In the genomic region with DNA sequence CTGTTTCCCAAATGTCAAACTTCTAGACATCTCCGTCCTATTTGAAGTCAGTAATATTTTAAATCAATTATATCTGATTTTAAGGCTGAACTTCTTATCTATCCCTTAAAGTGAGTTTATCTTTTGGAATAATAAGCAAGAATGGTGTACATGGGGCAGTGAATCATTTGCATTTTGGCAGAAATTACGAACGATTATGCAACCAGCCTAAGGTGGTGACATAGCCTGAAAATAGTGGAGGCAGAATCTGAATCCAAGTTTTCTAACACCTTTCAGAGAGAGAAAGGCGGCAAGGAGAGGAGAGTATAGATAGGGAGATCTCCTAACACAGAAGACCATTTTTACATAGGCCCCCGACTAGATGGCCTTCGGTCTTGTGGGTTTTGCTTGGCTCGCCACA, we compare ENCODE assay signal across 12 cellular contexts. TPM values are rescaled to one million over a fixed set of nuclear protein-coding genes. Genes with fewer than 3 reads are reported as not detected.
DNase-seq lines count a peak whose midpoint lies in the region; FAIRE-seq and TF ChIP-seq lines count a peak whose summit lies in the region.
"Had no signal": no experiment of that assay in that cellular context is flagged by ENCODE, and none has a peak within 500 bp of the region (broad histone marks: within the 10 kb centered on the region; RNA-seq: fewer than 3 reads in every experiment).

No MANE protein-coding gene starts in this region.

- H3K4me3 ChIP-seq in A673 (ENCODE audit: low read depth, low read length, poor library complexity, severe bottlenecking), result no peak overlapping the region
- H3K4me3 ChIP-seq in OCI-LY1 (ENCODE audit: low read depth, low read length, poor library complexity, severe bottlenecking), result no peak overlapping the region
- H3K4me3 ChIP-seq in epithelial cell of esophagus (ENCODE audit: low read length), result no peak overlapping the region
- H3K4me3 ChIP-seq in CD4-positive, alpha-beta memory T cell (ENCODE audit: low read length in 2 of 2), result no peak overlapping the region

- no peaks in the 10 kb centered on the region for H3K79me2 ChIP-seq in OCI-LY1 (ENCODE audit: insufficient read depth, low read length)

- H3K36me3 ChIP-seq in A673 (ENCODE audit: insufficient read depth, low read length, poor library complexity, severe bottlenecking), result peaks cover under 1% of the 10 kb centered on the region
- H3K36me3 ChIP-seq in OCI-LY1 (ENCODE audit: insufficient read depth, low read length), result peaks cover under 1% of the 10 kb centered on the region; the same call in 1 of the 2 replicates
- no peaks in the 10 kb centered on the region for H3K36me3 ChIP-seq in CD4-positive, alpha-beta memory T cell (ENCODE audit: insufficient read depth, low read length)

- no peaks in the 10 kb centered on the region for H3K9me2 ChIP-seq in OCI-LY1 (ENCODE audit: low read depth, low read length)
- H3K9me2 ChIP-seq: SK-N-SH had no signal

- H3K4me2 ChIP-seq in OCI-LY1 (ENCODE audit: low read length), result no peak overlapping the region
- H3K4me2 ChIP-seq: SK-N-SH had no signal

- 0 out of 2 replicates have a peak, but pooled peaks have one; percentile 29 for TF ChIP-seq CTCF in A673 (conservative IDR thresholded peaks at IDR 0.05; ENCODE audit: low read depth, low read length)
- no peak for TF ChIP-seq CTCF in OCI-LY1 (IDR thresholded peaks at IDR 0.05; ENCODE audit: low read length)
- TF ChIP-seq CTCF in epithelial cell of esophagus (IDR thresholded peaks at IDR 0.05; ENCODE audit: insufficient read depth, low read depth, low read length, missing control alignments), result no peak
- no peak for TF ChIP-seq CTCF in glutamatergic neuron (IDR thresholded peaks at IDR 0.05; ENCODE audit: partially characterized antibody, unreplicated experiment)

- H3K4me1 ChIP-seq in A673 (ENCODE audit: insufficient read depth, low read length, poor library complexity, severe bottlenecking) (no peaks in the 10 kb centered on the region), OCI-LY1 (ENCODE audit: insufficient read depth, low read length, severe bottlenecking) (peaks cover 53% of the 10 kb centered on the region)
- H3K4me1 ChIP-seq in CD4-positive, alpha-beta memory T cell (ENCODE audit: insufficient read depth, low read length), result peaks cover 10% of the 10 kb centered on the region

- peaks cover 31% of the 10 kb centered on the region for H3K4me1 Mint-ChIP-seq in glutamatergic neuron (ENCODE audit: low read depth, unreplicated experiment)
- H3K4me1 Mint-ChIP-seq in CD4-positive, alpha-beta memory T cell, result peaks cover 12 to 33% (median 21%) of the 10 kb centered on the region in 4 donors

- no peak overlapping the region for H3K9ac ChIP-seq in OCI-LY1 (ENCODE audit: low read length)
- H3K9ac ChIP-seq: SK-N-SH had no signal

- intact Hi-C loops in A673 (cut with micrococcal nuclease; ENCODE audit: unreplicated experiment), result no loop called here
- intact Hi-C loops in CD4-positive, alpha-beta memory T cell (cut with micrococcal nuclease), result no loop called here

- no peak for FAIRE-seq in frontal cortex (lab: Jason Lieb, UNC)
- FAIRE-seq: RCC 7860 had no signal

- H3K9me3 ChIP-seq in A673 (ENCODE audit: low read depth, low read length, poor library complexity, severe bottlenecking), result no peaks in the 10 kb centered on the region
- H3K9me3 ChIP-seq in OCI-LY1 (ENCODE audit: low read length), result peaks cover 7% of the 10 kb centered on the region
- no peaks in the 10 kb centered on the region for H3K9me3 ChIP-seq in CD4-positive, alpha-beta memory T cell (ENCODE audit: control insufficient read depth in 1 of 2, low read length in 2 of 2)
- H3K9me3 ChIP-seq: SK-N-SH had no signal

- H3K9me3 Mint-ChIP-seq in glutamatergic neuron (ENCODE audit: unreplicated experiment), result no peaks in the 10 kb centered on the region
- peaks cover 0 to 11% (median 4%) of the 10 kb centered on the region in 8 donors for H3K9me3 Mint-ChIP-seq in CD4-positive, alpha-beta memory T cell

- no TSS peak for BruUV-seq in A673 (replicated peaks; lab: Mats Ljungman, UMichigan)

- peak; percentile 4 for DNase-seq in A673 (ENCODE audit: low spot score)
- DNase-seq in epithelial cell of esophagus (ENCODE audit: low read depth), result peak; percentile 18
- DNase-seq in glutamatergic neuron, result no peak
- no peak for DNase-seq in frontal cortex (ENCODE audit: low spot score in 2 of 2)
- no peak for DNase-seq in GDM1 (lab: John Stamatoyannopoulos, UW)
- no peak for DNase-seq in CD4-positive, alpha-beta memory T cell
- DNase-seq: NCI-H526, Right ventricle myocardium superior had no signal

- H3K27me3 Mint-ChIP-seq in glutamatergic neuron (ENCODE audit: unreplicated experiment), result no peaks in the 10 kb centered on the region
- no peaks in the 10 kb centered on the region for H3K27me3 Mint-ChIP-seq in CD4-positive, alpha-beta memory T cell

- no peak overlapping the region for H3K4me3 Mint-ChIP-seq in glutamatergic neuron (ENCODE audit: unreplicated experiment)
- H3K4me3 Mint-ChIP-seq in CD4-positive, alpha-beta memory T cell, result no peak overlapping the region

- H3F3A ChIP-seq in OCI-LY1 (ENCODE audit: insufficient read depth, low read length), result no peaks in the 10 kb centered on the region

- H3K27ac Mint-ChIP-seq in glutamatergic neuron (ENCODE audit: unreplicated experiment), result peak overlapping the region; percentile 76
- no peak overlapping the region for H3K27ac Mint-ChIP-seq in CD4-positive, alpha-beta memory T cell

- H4K20me1 ChIP-seq in OCI-LY1 (ENCODE audit: insufficient read depth, low read length), result no peaks in the 10 kb centered on the region

- H3K27ac ChIP-seq in A673 (ENCODE audit: low read depth, low read length, poor library complexity, severe bottlenecking), result no peak overlapping the region
- peak overlapping the region; percentile 32 for H3K27ac ChIP-seq in OCI-LY1 (ENCODE audit: low read depth, low read length, poor library complexity, severe bottlenecking)
- H3K27ac ChIP-seq in CD4-positive, alpha-beta memory T cell (ENCODE audit: low read depth, low read length), result no peak overlapping the region
- H3K27ac ChIP-seq: C4-2B had no signal

- H3K27me3 ChIP-seq in A673 (replicated peaks; ENCODE audit: insufficient read depth, low read depth, low read length, poor library complexity) (no peaks in the 10 kb centered on the region), OCI-LY1 (ENCODE audit: insufficient read depth, low read length) (no peaks in the 10 kb centered on the region)
- no peaks in the 10 kb centered on the region for H3K27me3 ChIP-seq in CD4-positive, alpha-beta memory T cell (ENCODE audit: insufficient read depth, low read length)

- no peaks in the 10 kb centered on the region for H3K36me3 Mint-ChIP-seq in glutamatergic neuron (ENCODE audit: unreplicated experiment)
- H3K36me3 Mint-ChIP-seq in CD4-positive, alpha-beta memory T cell, result peaks cover 4 to 12% of the 10 kb centered on the region in 2 donors

- POLR2A ChIA-PET in A673 (lab: Charles Lee; ENCODE audit: low non-redundant PET), result no interaction called here
- POLR2A ChIA-PET in CD4-positive, alpha-beta memory T cell (lab: Charles Lee; ENCODE audit: partially characterized antibody), result interaction anchor here (1.6 kb wide), 1 partner anchor 12 kb away, joined by 5 read pairs; no protein-coding TSS in a partner anchor

- H2AFZ ChIP-seq in OCI-LY1 (ENCODE audit: low read length), result no peak overlapping the region

- CTCF ChIA-PET in A673 (lab: Charles Lee), result no interaction called here
- CTCF ChIA-PET in CD4-positive, alpha-beta memory T cell (lab: Charles Lee; ENCODE audit: partially characterized antibody), result no interaction called here

RNA-seq across cellular contexts. Expression of a gene that starts 10.7 kb away (rescaled TPM):
- total RNA-seq in A673 (2021), result 14.4 and 14.8 TPM in 2 replicates
- 9.1 TPM for total RNA-seq in glutamatergic neuron (ENCODE audit: unreplicated experiment)
- total RNA-seq in frontal cortex, result 33.4 TPM
- total RNA-seq in CD4-positive, alpha-beta memory T cell, result 10 to 100 TPM; 47.9 to 51.2 TPM
- 10 to 100 TPM; 16.5 to 16.8 TPM for polyA plus RNA-seq in CD4-positive, alpha-beta memory T cell

Comparison
In these comparisons a context has a peak if more than half of its experiments do, and no peak if none do; other contexts are left out.
1. DNase-seq: peak in A673 (single experiment) and epithelial cell of esophagus (single experiment); none in glutamatergic neuron (single experiment), frontal cortex (0 of 2), GDM1 (single experiment) and CD4-positive, alpha-beta memory T cell (0 of 5).